Comparison of ENCODE assay signal across 8 cellular contexts in genomic region chr18:21112140-21112473, GRCh38. TPM values are rescaled to one million over a fixed set of nuclear protein-coding genes. Genes with fewer than 3 reads are reported as not detected.
A peak's percentile ranks its signal among the peaks of the same experiment; 100 is the strongest.
DNase-seq lines count a peak whose midpoint lies in the region; ATAC-seq and TF ChIP-seq lines count a peak whose summit lies in the region.

No MANE protein-coding gene starts in this region.

- H4K20me1 ChIP-seq in H9 (ENCODE audit: control insufficient read depth, insufficient read depth, insufficient read length) = no peaks in the 10 kb centered on the region

- H3K9ac ChIP-seq in H9 (ENCODE audit: extremely low read depth, insufficient read length, low read length) = peak overlapping the region; percentile 64
- peak overlapping the region; percentile 46 for H3K9ac ChIP-seq in muscle layer of colon (ENCODE audit: low read length)

- H3K9me3 ChIP-seq in H9 (ENCODE audit: control insufficient read depth, low read depth, low read length) (no peaks in the 10 kb centered on the region), SJSA1 (replicated peaks) (0 out of 2 replicates have a peak, but pooled peaks cover 2% of the 10 kb centered on the region), muscle layer of colon (ENCODE audit: low read length) (no peaks in the 10 kb centered on the region), testis (no peaks in the 10 kb centered on the region)

- peak overlapping the region in 2 of 3 experiments; percentile 22 to 48; a peak in 1 of 7 replicates for H3K27ac Mint-ChIP-seq in H9
- peak overlapping the region; percentile 100 for H3K27ac Mint-ChIP-seq in dendritic cell treated with granulocyte-macrophage colony-stimulating factor and Interleukin-4, amounts not matched to agents 40 ng/mL and 50 ng/mL, for 4 days

- peaks cover 21% of the 10 kb centered on the region; the same call in 1 of the 2 replicates for H3K79me2 ChIP-seq in H9 (ENCODE audit: insufficient read depth, low read length)

- ATAC-seq in HG03097 (IDR thresholded peaks at IDR 0.05; ENCODE audit: low FRiP score, unreplicated experiment) = no peak
- no peak for ATAC-seq in GM21515 (IDR thresholded peaks at IDR 0.05; ENCODE audit: unreplicated experiment)
- no peak for ATAC-seq in GM19324 (IDR thresholded peaks at IDR 0.05; ENCODE audit: low FRiP score, unreplicated experiment)

- H3T11ph ChIP-seq in H9 (ENCODE audit: low read length) = no peak overlapping the region

- no peak for TF ChIP-seq POLR2A in testis (IDR thresholded peaks at IDR 0.05)

- H3K27ac ChIP-seq in H9 (ENCODE audit: insufficient read length, low read depth, low read length) (no peak overlapping the region), SJSA1 (peak overlapping the region; percentile 39), muscle layer of colon (ENCODE audit: low read depth, low read length) (peak overlapping the region; percentile 87), testis (peak overlapping the region; percentile 92 to 99)

- H3K4me1 Mint-ChIP-seq in H9 = peaks cover 17 to 18% of the 10 kb centered on the region in 2 experiments
- peaks cover 7% of the 10 kb centered on the region for H3K4me1 Mint-ChIP-seq in dendritic cell treated with granulocyte-macrophage colony-stimulating factor and Interleukin-4, amounts not matched to agents 40 ng/mL and 50 ng/mL, for 4 days (ENCODE audit: low read depth)

- H3K27me3 Mint-ChIP-seq in H9 (ENCODE audit: low read depth) = peaks cover 18% of the 10 kb centered on the region
- H3K27me3 Mint-ChIP-seq in dendritic cell treated with granulocyte-macrophage colony-stimulating factor and Interleukin-4, amounts not matched to agents 40 ng/mL and 50 ng/mL, for 4 days = no peaks in the 10 kb centered on the region

- no peak overlapping the region for H3K4ac ChIP-seq in H9 (ENCODE audit: low read depth, low read length)

- H2BK12ac ChIP-seq in H9 (ENCODE audit: insufficient read length, low read depth, low read length) = no peak overlapping the region

- no peak for DNase-seq in H9
- no peak for DNase-seq in SJSA1 (ENCODE audit: low read depth in 1 of 2, low spot score in 2 of 2)
- no peak for DNase-seq in testis

- no peak overlapping the region for H2BK5ac ChIP-seq in H9 (ENCODE audit: insufficient read length, low read length)

- no peak overlapping the region for H3K23ac ChIP-seq in H9 (ENCODE audit: insufficient read length, low read depth, low read length)

- peaks cover 8% of the 10 kb centered on the region for H3K23me2 ChIP-seq in H9 (ENCODE audit: insufficient read length, low read depth, low read length, poor library complexity, severe bottlenecking)

- H3K79me1 ChIP-seq in H9 (ENCODE audit: insufficient read depth, low read depth, low read length, poor library complexity, severe bottlenecking) = no peaks in the 10 kb centered on the region

- no peaks in the 10 kb centered on the region for H3K27me3 ChIP-seq in H9 (ENCODE audit: insufficient read depth, low read length)
- H3K27me3 ChIP-seq in SJSA1 (replicated peaks) = no peaks in the 10 kb centered on the region
- no peaks in the 10 kb centered on the region for H3K27me3 ChIP-seq in muscle layer of colon (ENCODE audit: control insufficient read depth in 1 of 2, insufficient read depth in 2 of 2, low read length in 2 of 2)
- H3K27me3 ChIP-seq in testis = no peaks in the 10 kb centered on the region

- peak overlapping the region; percentile 41; the same call in 1 of the 2 replicates for H3K14ac ChIP-seq in H9 (ENCODE audit: insufficient read depth, low read length)

- H2BK15ac ChIP-seq in H9 (ENCODE audit: low read depth, low read length) = no peak overlapping the region

- H3K4me1 ChIP-seq in H9 (ENCODE audit: insufficient read depth, low read length) (peaks cover 3% of the 10 kb centered on the region; the same call in 1 of the 2 replicates), SJSA1 (replicated peaks) (peaks cover 32% of the 10 kb centered on the region), muscle layer of colon (ENCODE audit: insufficient read depth, low read length) (peaks cover 19% of the 10 kb centered on the region), testis (peaks cover 10% of the 10 kb centered on the region)

- no peak overlapping the region for H4K8ac ChIP-seq in H9 (replicated peaks; ENCODE audit: insufficient read length, low read depth, low read length)

- H3K18ac ChIP-seq in H9 (ENCODE audit: insufficient read length, low read depth, low read length) = peak overlapping the region; percentile 74

- no peak overlapping the region; a peak in 5 of 5 replicates for H3K4me3 Mint-ChIP-seq in H9
- H3K4me3 Mint-ChIP-seq in dendritic cell treated with granulocyte-macrophage colony-stimulating factor and Interleukin-4, amounts not matched to agents 40 ng/mL and 50 ng/mL, for 4 days = peak overlapping the region; percentile 88

- peak overlapping the region; percentile 97 for H2AFZ ChIP-seq in H9 (ENCODE audit: low read length)

- H3K4me2 ChIP-seq in H9 (ENCODE audit: insufficient read depth, insufficient read length, low read length) = peak overlapping the region; percentile 86

- H2BK20ac ChIP-seq in H9 (ENCODE audit: low read depth, low read length, poor library complexity, severe bottlenecking) = no peak overlapping the region

- peaks cover 3% of the 10 kb centered on the region in 2 experiments; a peak in 2 of 5 replicates for H3K9me3 Mint-ChIP-seq in H9
- H3K9me3 Mint-ChIP-seq in dendritic cell treated with granulocyte-macrophage colony-stimulating factor and Interleukin-4, amounts not matched to agents 40 ng/mL and 50 ng/mL, for 4 days = no peaks in the 10 kb centered on the region

- H4K5ac ChIP-seq in H9 (ENCODE audit: insufficient read length, low read depth, low read length) = no peak overlapping the region

- H2AK5ac ChIP-seq in H9 (ENCODE audit: insufficient read length, low read length) = no peak overlapping the region

- H3K4me3 ChIP-seq in SJSA1 (peak overlapping the region; percentile 97), muscle layer of colon (ENCODE audit: low read depth in 1 of 2, low read length in 2 of 2) (peak overlapping the region; percentile 40 to 90), testis (peak overlapping the region; percentile 95 to 100)

- no CpG with 5 or more reads among the region's 16 CpGs for WGBS in H9 (ENCODE audit: extremely low coverage, insufficient read length, low lambda C conversion rate)
- 0 to 1% methylated on average over 16 of the region's 16 CpGs for WGBS in testis, 2 donors

- intact Hi-C loops in dendritic cell treated with granulocyte-macrophage colony-stimulating factor and Interleukin-4, amounts not matched to agents 40 ng/mL and 50 ng/mL, for 4 days (cut with micrococcal nuclease) = loop anchor here (5.0 kb wide), 1 partner anchor 500 kb away; the partner anchor contains the start of gene SNRPD1
- intact Hi-C loops in testis (cut with DNase I; ENCODE audit: low total_unique reads) = no loop called here

- no peak overlapping the region for H4K91ac ChIP-seq in H9 (ENCODE audit: insufficient read length, low read depth, low read length)

- TF ChIP-seq CTCF in H9 (conservative IDR thresholded peaks at IDR 0.05) (no peak), testis (IDR thresholded peaks at IDR 0.05) (no peak)

- no peak overlapping the region for H3K56ac ChIP-seq in H9 (ENCODE audit: insufficient read length, low read depth, low read length)

- H3K36me3 ChIP-seq in SJSA1 (peaks cover 9% of the 10 kb centered on the region), muscle layer of colon (ENCODE audit: insufficient read depth, low read length) (no peaks in the 10 kb centered on the region), testis (ENCODE audit: low read depth, missing control alignments) (no peaks in the 10 kb centered on the region)

- H3K36me3 Mint-ChIP-seq in H9 (ENCODE audit: insufficient read depth in 1 of 3, low read depth in 3 of 3) = no peaks in the 10 kb centered on the region; a peak in 1 of 7 replicates
- H3K36me3 Mint-ChIP-seq in dendritic cell treated with granulocyte-macrophage colony-stimulating factor and Interleukin-4, amounts not matched to agents 40 ng/mL and 50 ng/mL, for 4 days (ENCODE audit: low read depth) = peaks cover 21% of the 10 kb centered on the region

- no peak overlapping the region for H2BK120ac ChIP-seq in H9 (ENCODE audit: low read depth, low read length, poor library complexity, severe bottlenecking)

RNA-seq across cellular contexts. Expression of gene ROCK1, which starts 0.5 kb away (rescaled TPM):
- total RNA-seq in H9 (2021) (37.6 and 38.2 TPM in 2 replicates), testis (10 to 100 TPM; 43.1 to 46.3 TPM)
- 26.4 and 43.0 TPM in 2 replicates for total RNA-seq in SJSA1 (2014; rRNA removed; shearing (Covaris generic))
- 9.6 TPM for polyA plus RNA-seq in testis (ENCODE audit: insufficient read depth, low read depth, low replicate concordance)
